16 cellular contexts compared by ENCODE assay signal in the genomic region with DNA sequence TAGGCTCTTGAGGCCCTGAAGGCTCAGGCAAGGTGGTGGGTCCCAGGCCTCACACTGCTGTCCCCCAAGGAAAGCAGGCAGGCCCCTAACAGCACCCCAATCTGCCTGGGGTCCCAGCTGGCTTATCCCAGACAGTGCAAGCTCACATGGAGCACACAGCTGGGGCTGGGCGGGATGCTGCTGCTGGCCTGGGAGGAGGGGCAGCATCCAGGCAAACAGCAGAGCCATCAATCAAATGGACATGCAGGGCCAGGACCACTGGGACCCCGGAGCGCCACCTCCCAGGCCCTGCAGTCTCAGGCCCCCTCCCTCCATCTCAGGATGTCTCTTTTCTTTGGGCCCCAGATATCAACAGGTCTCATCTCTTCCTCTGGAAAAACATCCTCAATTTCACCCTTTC.
DNase-seq lines count a peak whose midpoint lies in the region; ATAC-seq and TF ChIP-seq lines count a peak whose summit lies in the region.
"Had no signal": no experiment of that assay in that cellular context is flagged by ENCODE, and none has a peak within 500 bp of the region (broad histone marks: within the 10 kb centered on the region; RNA-seq: fewer than 3 reads in every experiment).

No MANE protein-coding gene starts in this region.

- no peak overlapping the region for H3K27ac Mint-ChIP-seq in endodermal cell
- H3K27ac Mint-ChIP-seq in type B pancreatic cell: no peak overlapping the region
- H3K27ac Mint-ChIP-seq: B cell; CD8-positive, alpha-beta T cell had no signal

- no peak overlapping the region for H3K4ac ChIP-seq in neuronal stem cell (ENCODE audit: low read length)

- peak overlapping the region; percentile 75 for H3K23ac ChIP-seq in neuronal stem cell (ENCODE audit: low read depth, low read length, poor library complexity)

- H2BK5ac ChIP-seq in neuronal stem cell (ENCODE audit: low read length): no peak overlapping the region

- peaks cover 3% of the 10 kb centered on the region for H3K79me1 ChIP-seq in neuronal stem cell (ENCODE audit: low read depth, low read length)

- H3K36me3 ChIP-seq in endodermal cell (ENCODE audit: control insufficient read depth, insufficient read depth, low read length) (no peaks in the 10 kb centered on the region), neuronal stem cell (replicated peaks in 1 of 2; ENCODE audit: control insufficient read depth in 2 of 2, insufficient read depth in 2 of 2, low read length in 2 of 2) (peaks cover 0 to 1% of the 10 kb centered on the region in 2 donors)
- H3K36me3 ChIP-seq: BLaER1 treated with 17β-estradiol and CSF1 and Interleukin-3, amounts not matched to agents 10 nM and 100 nM had no signal

- H3K9me3 Mint-ChIP-seq in endodermal cell: peaks cover 21% of the 10 kb centered on the region
- H3K9me3 Mint-ChIP-seq in type B pancreatic cell: no peaks in the 10 kb centered on the region
- H3K9me3 Mint-ChIP-seq: CD8-positive, alpha-beta T cell had no signal

- H2BK120ac ChIP-seq in neuronal stem cell (ENCODE audit: low read depth, low read length): no peak overlapping the region

- TF ChIP-seq CTCF in endodermal cell (conservative IDR thresholded peaks at IDR 0.05) (no peak), type B pancreatic cell (conservative IDR thresholded peaks at IDR 0.05) (no peak)

- H2AFZ ChIP-seq in neuronal stem cell (ENCODE audit: low read length): no peak overlapping the region

- H3K36me3 Mint-ChIP-seq in endodermal cell (ENCODE audit: low read depth): no peaks in the 10 kb centered on the region
- no peaks in the 10 kb centered on the region for H3K36me3 Mint-ChIP-seq in type B pancreatic cell
- H3K36me3 Mint-ChIP-seq: CD8-positive, alpha-beta T cell had no signal

- no peak overlapping the region for H4K91ac ChIP-seq in neuronal stem cell (ENCODE audit: low read depth, low read length, poor library complexity)

- H4K8ac ChIP-seq in neuronal stem cell (ENCODE audit: low read depth, low read length): no peak overlapping the region

- peak overlapping the region; percentile 76 for H3K14ac ChIP-seq in neuronal stem cell (ENCODE audit: low read length)

- no peak overlapping the region for H2BK15ac ChIP-seq in neuronal stem cell (ENCODE audit: low read length)

- H3K4me2 ChIP-seq in neuronal stem cell (ENCODE audit: insufficient read depth, low read length, poor library complexity, severe bottlenecking): no peak overlapping the region
- H3K4me2 ChIP-seq: BLaER1 treated with 17β-estradiol and CSF1 and Interleukin-3, amounts not matched to agents 10 nM and 100 nM had no signal

- no peak overlapping the region for H2AK5ac ChIP-seq in neuronal stem cell (ENCODE audit: low read depth, low read length)

- no peaks in the 10 kb centered on the region for H3K4me1 Mint-ChIP-seq in endodermal cell
- H3K4me1 Mint-ChIP-seq in type B pancreatic cell (ENCODE audit: unreplicated experiment): no peaks in the 10 kb centered on the region
- H3K4me1 Mint-ChIP-seq: B cell, H9 had no signal

- peak overlapping the region; percentile 41 for H3K18ac ChIP-seq in neuronal stem cell (ENCODE audit: low read length)

- no peak for ATAC-seq in HG02852 (IDR thresholded peaks at IDR 0.05; ENCODE audit: unreplicated experiment)
- ATAC-seq: CD8-positive, alpha-beta T cell; GM12878 had no signal

- no peak overlapping the region for H2BK12ac ChIP-seq in neuronal stem cell (ENCODE audit: low read length)

- no peak overlapping the region for H3K27ac ChIP-seq in endodermal cell (ENCODE audit: low read depth, low read length)
- H3K27ac ChIP-seq in neuronal stem cell (replicated peaks; ENCODE audit: low read length): no peak overlapping the region
- H3K27ac ChIP-seq: BLaER1 treated with 17β-estradiol and CSF1 and Interleukin-3, amounts not matched to agents 10 nM and 100 nM had no signal

- DNase-seq in D341Med (ENCODE audit: low spot score): peak; percentile 18
- peak; percentile 11 for DNase-seq in endodermal cell
- no peak for DNase-seq in neuronal stem cell (ENCODE audit: low spot score)
- peak; percentile 56 for DNase-seq in type B pancreatic cell (ENCODE audit: extremely low spot score, unreplicated experiment)
- DNase-seq in NCI-H2029 (lab: John Stamatoyannopoulos, UW): no peak
- DNase-seq: Calu3, DMS 273 treated with DMSO at 0.1 percent for 48 hours, DMS53, DND-41, EL had no signal

- H3K27me3 ChIP-seq in endodermal cell (ENCODE audit: control insufficient read depth, insufficient read depth, low read length, poor library complexity, severe bottlenecking) (no peaks in the 10 kb centered on the region), neuronal stem cell (ENCODE audit: control insufficient read depth in 3 of 3, insufficient read depth in 3 of 3, low read depth in 1 of 3, low read length in 3 of 3) (peaks cover 0 to 10% (median 0%) of the 10 kb centered on the region in 3 experiments)
- H3K27me3 ChIP-seq: BLaER1 treated with 17β-estradiol and CSF1 and Interleukin-3, amounts not matched to agents 10 nM and 100 nM had no signal

- H3K9me3 ChIP-seq in endodermal cell (ENCODE audit: control insufficient read depth, low read length) (no peaks in the 10 kb centered on the region), neuronal stem cell (replicated peaks in 1 of 2; ENCODE audit: control insufficient read depth in 2 of 2, insufficient read depth in 1 of 2, low read depth in 1 of 2, low read length in 2 of 2) (peaks cover 0 to 14% of the 10 kb centered on the region in 2 donors)

- H3K4me3 ChIP-seq in endodermal cell (ENCODE audit: low read length): no peak overlapping the region
- H3K4me3 ChIP-seq in neuronal stem cell (ENCODE audit: low read length in 2 of 2): no peak overlapping the region
- H3K4me3 ChIP-seq: BLaER1 treated with 17β-estradiol and CSF1 and Interleukin-3, amounts not matched to agents 10 nM and 100 nM; GM12878 had no signal

- H3K27me3 Mint-ChIP-seq in endodermal cell (ENCODE audit: insufficient read depth) (peaks cover 2% of the 10 kb centered on the region), type B pancreatic cell (peaks cover 35% of the 10 kb centered on the region)

- H3K9ac ChIP-seq in endodermal cell (ENCODE audit: extremely low read depth, low read length, poor library complexity, severe bottlenecking): no peak overlapping the region
- H3K9ac ChIP-seq in neuronal stem cell (ENCODE audit: low read depth, low read length, poor library complexity): no peak overlapping the region
- H3K9ac ChIP-seq: BLaER1 treated with 17β-estradiol and CSF1 and Interleukin-3, amounts not matched to agents 10 nM and 100 nM had no signal

- H3K4me1 ChIP-seq in endodermal cell (ENCODE audit: control insufficient read depth, insufficient read depth, low read length) (no peaks in the 10 kb centered on the region), neuronal stem cell (ENCODE audit: control insufficient read depth in 2 of 2, insufficient read depth in 1 of 2, low read depth in 1 of 2, low read length in 2 of 2) (no peaks in the 10 kb centered on the region)

- 71 to 86% methylated on average over 1 to 3 of the region's 3 CpGs for WGBS in endodermal cell (ENCODE audit: insufficient coverage in 1 of 2, insufficient read length in 1 of 2), 2 experiments
- no CpG with 5 or more reads among the region's 3 CpGs for WGBS in neuronal stem cell (ENCODE audit: extremely low coverage in 2 of 2, insufficient read length in 2 of 2, insufficient replicate concordance in 1 of 2), 2 donors

- H3K4me3 Mint-ChIP-seq in endodermal cell (no peak overlapping the region), type B pancreatic cell (no peak overlapping the region)
- H3K4me3 Mint-ChIP-seq: B cell; CD8-positive, alpha-beta T cell; H9 had no signal

Comparison
In these comparisons a context has a peak if more than half of its experiments do, and no peak if none do; other contexts are left out.
1. DNase-seq: peak in D341Med (single experiment), endodermal cell (single experiment) and type B pancreatic cell (single experiment); none in neuronal stem cell (single experiment) and NCI-H2029 (single experiment).